ENCODE assay signal across 8 cellular contexts in the genomic region with DNA sequence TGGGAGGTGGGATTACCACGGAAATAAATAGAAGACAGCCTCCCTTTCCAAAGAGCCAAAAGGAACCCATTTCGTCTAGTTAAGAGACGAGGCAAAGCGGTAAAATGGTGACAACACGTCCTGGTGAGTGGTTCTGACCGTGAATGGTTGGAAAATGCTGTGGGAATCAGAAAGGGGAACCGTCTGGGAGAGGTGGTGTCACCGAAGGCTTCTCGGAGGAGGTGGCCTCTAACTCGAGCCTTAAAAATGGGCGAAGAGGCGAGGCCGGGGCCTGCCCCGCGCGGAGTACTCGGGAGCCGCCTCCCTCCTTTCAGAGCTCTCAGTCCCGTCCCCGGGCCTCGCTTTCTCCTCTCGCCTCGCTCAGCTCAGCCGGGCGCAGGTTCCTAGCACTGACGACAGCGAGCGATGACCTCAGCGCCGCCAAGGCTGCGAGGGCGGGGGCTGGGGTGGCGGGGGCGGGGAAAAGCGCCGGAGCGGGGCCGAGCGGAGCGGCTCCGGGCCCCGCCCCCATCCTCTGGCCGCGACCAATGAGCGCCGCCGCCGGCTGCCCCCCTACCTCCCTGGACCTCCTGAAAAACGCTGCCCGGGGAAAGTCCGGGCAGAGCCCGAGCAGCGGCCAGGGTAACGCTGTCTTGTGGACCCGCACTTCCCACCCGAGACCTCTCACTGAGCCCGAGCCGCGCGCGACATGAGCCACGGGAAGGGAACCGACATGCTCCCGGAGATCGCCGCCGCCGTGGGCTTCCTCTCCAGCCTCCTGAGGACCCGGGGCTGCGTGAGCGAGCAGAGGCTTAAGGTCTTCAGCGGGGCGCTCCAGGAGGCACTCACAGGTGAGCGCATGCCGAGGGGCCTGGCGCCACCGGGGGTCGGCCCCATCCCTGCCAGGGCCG. TPM values are rescaled to one million over a fixed set of nuclear protein-coding genes. Genes with fewer than 3 reads are reported as not detected.
A peak's percentile ranks its signal among the peaks of the same experiment; 100 is the strongest.
DNase-seq lines count a peak whose midpoint lies in the region; ATAC-seq and TF ChIP-seq lines count a peak whose summit lies in the region.

A gene with protein sequence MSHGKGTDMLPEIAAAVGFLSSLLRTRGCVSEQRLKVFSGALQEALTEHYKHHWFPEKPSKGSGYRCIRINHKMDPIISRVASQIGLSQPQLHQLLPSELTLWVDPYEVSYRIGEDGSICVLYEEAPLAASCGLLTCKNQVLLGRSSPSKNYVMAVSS (plus strand): TSS at position 601 of the 890 bp plus-strand sequence. CDS start 88 bp downstream, at position 689.

- no peaks in the 10 kb centered on the region for H3K27me3 ChIP-seq in A673 (replicated peaks; ENCODE audit: insufficient read depth, low read depth, low read length, poor library complexity)
- H3K27me3 ChIP-seq in iPS-18a (ENCODE audit: control insufficient read depth, insufficient read depth, low read length), result peaks cover 91% of the 10 kb centered on the region
- H3K27me3 ChIP-seq in skeletal muscle satellite cell (ENCODE audit: control insufficient read depth, insufficient read depth, low read length), result peaks cover 21% of the 10 kb centered on the region

- TF ChIP-seq CTCF in A673 (conservative IDR thresholded peaks at IDR 0.05; ENCODE audit: low read depth, low read length) (no peak), VCaP (conservative IDR thresholded peaks at IDR 0.05) (no peak)

- CTCF ChIA-PET in A673 (lab: Charles Lee), result interaction anchor here (1.9 kb wide), 1 partner anchor 22 kb away, joined by 5 read pairs; no protein-coding TSS in a partner anchor

- POLR2A ChIA-PET in A673 (lab: Charles Lee; ENCODE audit: low non-redundant PET), result interaction anchor here (0.5 to 0.7 kb wide), 3 partner anchors 21 to 1017 kb away, joined by 3 to 6 read pairs (median 6); no protein-coding TSS in a partner anchor

- in situ Hi-C loops in T47D (cut with HindIII; ENCODE audit: low pct_unique_long_range_greater_than_20kb, low sequenced_read_pairs), result no loop called here

- peak; percentile 41 for ATAC-seq in GM18870 (IDR thresholded peaks at IDR 0.05; ENCODE audit: unreplicated experiment)
- peak; percentile 74 for ATAC-seq in HG03108 (IDR thresholded peaks at IDR 0.05; ENCODE audit: unreplicated experiment)

- DNase-seq in A673 (ENCODE audit: low spot score) (peak; percentile 89), NCI-H2171 treated with DMSO at 0.1 percent for 48 hours (lab: John Stamatoyannopoulos, UW) (peak; percentile 86), T47D (ENCODE audit: low read depth in 1 of 2, low spot score in 1 of 2) (peak; percentile 94 to 96)

- H3K4me1 ChIP-seq in A673 (ENCODE audit: insufficient read depth, low read length, poor library complexity, severe bottlenecking), result peaks cover 18% of the 10 kb centered on the region
- peaks cover 37% of the 10 kb centered on the region for H3K4me1 ChIP-seq in iPS-18a (ENCODE audit: control insufficient read depth, low read depth, low read length)
- peaks cover 30% of the 10 kb centered on the region for H3K4me1 ChIP-seq in skeletal muscle satellite cell (ENCODE audit: control insufficient read depth, insufficient read depth, low read length)

- intact Hi-C loops in A673 (cut with micrococcal nuclease; ENCODE audit: unreplicated experiment), result no loop called here

- H3K9me3 ChIP-seq in A673 (ENCODE audit: low read depth, low read length, poor library complexity, severe bottlenecking) (no peaks in the 10 kb centered on the region), iPS-18a (ENCODE audit: control insufficient read depth, low read depth, low read length) (no peaks in the 10 kb centered on the region), skeletal muscle satellite cell (replicated peaks; ENCODE audit: low read length) (no peaks in the 10 kb centered on the region)

- TSS peak; percentile 91 for BruUV-seq in A673 (replicated peaks; lab: Mats Ljungman, UMichigan)

- H3K9ac ChIP-seq in iPS-18a (ENCODE audit: low read length), result peak within 1 kb of the TSS; percentile 63
- H3K9ac ChIP-seq in skeletal muscle satellite cell (ENCODE audit: low read depth, low read length), result peak within 1 kb of the TSS; percentile 86

- peak within 1 kb of the TSS; percentile 72 for H3K4me3 ChIP-seq in A673 (ENCODE audit: low read depth, low read length, poor library complexity, severe bottlenecking)
- H3K4me3 ChIP-seq in iPS-18a (ENCODE audit: low read length), result peak within 1 kb of the TSS; percentile 73
- H3K4me3 ChIP-seq in skeletal muscle satellite cell (ENCODE audit: low read length), result peak within 1 kb of the TSS; percentile 98

- peak within 1 kb of the TSS; percentile 95 for H3K4me2 ChIP-seq in skeletal muscle satellite cell (ENCODE audit: low read length)

- H3K27ac ChIP-seq in A673 (ENCODE audit: low read depth, low read length, poor library complexity, severe bottlenecking) (peak within 1 kb of the TSS; percentile 80), VCaP (peak within 1 kb of the TSS; percentile 98), iPS-18a (ENCODE audit: low read length) (no peak within 1 kb of the TSS)

- H3K36me3 ChIP-seq in A673 (ENCODE audit: insufficient read depth, low read length, poor library complexity, severe bottlenecking), result no peaks in the 10 kb centered on the region
- H3K36me3 ChIP-seq in iPS-18a (ENCODE audit: control insufficient read depth, low read depth, low read length), result no peaks in the 10 kb centered on the region
- peaks cover 17% of the 10 kb centered on the region for H3K36me3 ChIP-seq in skeletal muscle satellite cell (ENCODE audit: insufficient read depth, low read length)

RNA-seq across cellular contexts. Expression of the gene that starts here (rescaled TPM):
- 8.5 and 9.3 TPM in 2 replicates for total RNA-seq in A673 (2021)
- total RNA-seq in skeletal muscle satellite cell (2012; rRNA removed), result 6.1 and 7.0 TPM in 2 replicates
